In the genomic region with DNA sequence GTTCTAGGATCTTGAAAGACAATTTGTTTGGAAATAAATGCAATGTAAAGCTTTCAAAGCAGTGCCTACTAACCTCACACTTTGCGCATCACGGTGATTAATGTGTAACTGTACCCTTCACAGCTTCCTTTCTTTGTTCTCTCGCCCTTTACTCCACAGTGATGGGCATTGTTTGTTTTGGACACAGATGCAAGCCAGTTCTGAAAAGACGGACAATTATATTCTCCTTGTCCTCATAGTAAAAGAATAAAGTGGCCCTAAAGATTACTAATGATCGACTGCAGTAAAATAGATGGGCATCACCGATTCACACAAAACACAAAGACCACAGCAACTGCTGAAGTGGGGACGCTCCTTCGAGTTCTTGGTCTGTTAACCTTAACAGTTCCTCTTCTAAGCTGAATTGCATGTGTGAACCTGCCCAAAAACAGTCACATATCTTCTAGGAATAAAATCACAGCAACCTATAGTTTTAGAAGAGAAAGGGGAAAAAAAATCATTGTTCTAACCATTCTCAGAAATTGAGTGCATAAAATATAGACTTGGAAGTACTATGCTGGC, we compare ENCODE assay signal across 19 cellular contexts. TPM values are rescaled to one million over a fixed set of nuclear protein-coding genes. Genes with fewer than 3 reads are reported as not detected.
DNase-seq lines count a peak whose midpoint lies in the region; ATAC-seq and TF ChIP-seq lines count a peak whose summit lies in the region.
"Had no signal": no experiment of that assay in that cellular context is flagged by ENCODE, and none has a peak within 500 bp of the region (broad histone marks: within the 10 kb centered on the region; RNA-seq: fewer than 3 reads in every experiment).

No MANE protein-coding gene starts in this region.

- no peaks in the 10 kb centered on the region for H3K9me3 ChIP-seq in spleen
- H3K9me3 ChIP-seq: Caco-2, ovary had no signal

- no peaks in the 10 kb centered on the region for H3K27me3 Mint-ChIP-seq in stimulated activated naive B cell treated with anti-CD40 and anti-IgM and Interleukin-4, amounts not matched to agents 10 μg/mL and 1 μg/mL and 100 μg/mL, for 72 hours

- intact Hi-C loops in posterior cingulate gyrus (cut with DNase I) (no loop called here), spleen (cut with DNase I; ENCODE audit: low total_unique reads) (no loop called here)

- ATAC-seq in stimulated activated naive B cell treated with anti-CD40 and anti-IgM and Interleukin-4, amounts not matched to agents 10 μg/mL and 1 μg/mL and 100 μg/mL, for 72 hours (replicated peaks): peak; percentile 60 to 73

- peak overlapping the region in 2 of 8 donors; percentile 29 to 43 for H3K27ac ChIP-seq in spleen
- H3K27ac ChIP-seq: VCaP had no signal

- 61 to 74% (median 67%) methylated on average over 8 of the region's 8 CpGs for WGBS in spleen, 5 donors

- no peaks in the 10 kb centered on the region for H3K9me3 Mint-ChIP-seq in stimulated activated naive B cell treated with anti-CD40 and anti-IgM and Interleukin-4, amounts not matched to agents 10 μg/mL and 1 μg/mL and 100 μg/mL, for 72 hours
- H3K9me3 Mint-ChIP-seq: activated CD4-positive, alpha-beta memory T cell treated with anti-CD3 and anti-CD28 coated beads for 36 hours; activated naive CD4-positive, alpha-beta T cell treated with anti-CD3 and anti-CD28 coated beads, Interleukin-2, amount 10 ng/mL, durations not matched to agents 7 days and 5 days; T-helper 1 cell treated with Interleukin-12 subunit alpha and Interleukin-12 subunit beta and Interleukin-4 antibody, amounts not matched to agents 30 μg/mL and 1 μg/mL, for 36 hours had no signal

- peaks cover 0 to 43% (median 17%) of the 10 kb centered on the region in 6 donors for H3K4me1 ChIP-seq in spleen
- H3K4me1 ChIP-seq: Caco-2 had no signal

- TF ChIP-seq CTCF in spleen (IDR thresholded peaks at IDR 0.05 in 8 of 11, conservative IDR thresholded peaks at IDR 0.05 in 3 of 11): no peak

- DNase-seq in DMS53 treated with DMSO at 0.1 percent for 48 hours (lab: John Stamatoyannopoulos, UW; ENCODE audit: unreplicated experiment) (peak; percentile 32), NCI-H748 (lab: John Stamatoyannopoulos, UW; ENCODE audit: unreplicated experiment) (peak; percentile 95), kidney tubule cell (ENCODE audit: low spot score) (peak; percentile 30), posterior cingulate gyrus (no peak), spleen (no peak), G401 (ENCODE audit: low spot score) (no peak)
- DNase-seq in stimulated activated naive B cell treated with anti-CD40 and anti-IgM and Interleukin-4, amounts not matched to agents 10 μg/mL and 1 μg/mL and 100 μg/mL, for 72 hours: no peak
- no peak for DNase-seq in activated CD4-positive, alpha-beta T cell treated with anti-CD3 and anti-CD28 coated beads for 48 hours
- DNase-seq: activated CD4-positive, alpha-beta memory T cell treated with anti-CD3 and anti-CD28 coated beads for 36 hours; activated naive CD4-positive, alpha-beta T cell treated with anti-CD3 and anti-CD28 coated beads, Interleukin-2, amount 10 ng/mL, durations not matched to agents 7 days and 5 days; activated T-cell treated with anti-CD3 and anti-CD28 coated beads, Interleukin-2, amount 50 U/mL, for 1 hour; Caco-2; foreskin melanocyte; GDM1; left ventricle myocardium superior had no signal

- no peaks in the 10 kb centered on the region for H3K36me3 Mint-ChIP-seq in stimulated activated naive B cell treated with anti-CD40 and anti-IgM and Interleukin-4, amounts not matched to agents 10 μg/mL and 1 μg/mL and 100 μg/mL, for 72 hours
- H3K36me3 Mint-ChIP-seq: activated CD4-positive, alpha-beta memory T cell treated with anti-CD3 and anti-CD28 coated beads for 36 hours; activated naive CD4-positive, alpha-beta T cell treated with anti-CD3 and anti-CD28 coated beads, Interleukin-2, amount 10 ng/mL, durations not matched to agents 7 days and 5 days had no signal

- no peaks in the 10 kb centered on the region for H3K36me3 ChIP-seq in spleen
- H3K36me3 ChIP-seq: ovary had no signal

- H3K4me3 ChIP-seq in spleen: no peak overlapping the region
- H3K4me3 ChIP-seq: ovary had no signal

- no peak for TF ChIP-seq POLR2A in spleen (IDR thresholded peaks at IDR 0.05)

- H3K4me3 Mint-ChIP-seq in stimulated activated naive B cell treated with anti-CD40 and anti-IgM and Interleukin-4, amounts not matched to agents 10 μg/mL and 1 μg/mL and 100 μg/mL, for 72 hours: no peak overlapping the region
- H3K4me3 Mint-ChIP-seq: activated CD4-positive, alpha-beta memory T cell treated with anti-CD3 and anti-CD28 coated beads for 36 hours; activated naive CD4-positive, alpha-beta T cell treated with anti-CD3 and anti-CD28 coated beads, Interleukin-2, amount 10 ng/mL, durations not matched to agents 7 days and 5 days; T-helper 1 cell treated with Interleukin-12 subunit alpha and Interleukin-12 subunit beta and Interleukin-4 antibody, amounts not matched to agents 30 μg/mL and 1 μg/mL, for 36 hours had no signal

- in situ Hi-C loops in G401 (cut with HindIII; ENCODE audit: low sequenced_read_pairs): no loop called here

- no peak overlapping the region for H3K27ac Mint-ChIP-seq in stimulated activated naive B cell treated with anti-CD40 and anti-IgM and Interleukin-4, amounts not matched to agents 10 μg/mL and 1 μg/mL and 100 μg/mL, for 72 hours
- H3K27ac Mint-ChIP-seq: activated CD4-positive, alpha-beta memory T cell treated with anti-CD3 and anti-CD28 coated beads for 36 hours; activated naive CD4-positive, alpha-beta T cell treated with anti-CD3 and anti-CD28 coated beads, Interleukin-2, amount 10 ng/mL, durations not matched to agents 7 days and 5 days; T-helper 1 cell treated with Interleukin-12 subunit alpha and Interleukin-12 subunit beta and Interleukin-4 antibody, amounts not matched to agents 30 μg/mL and 1 μg/mL, for 36 hours had no signal

- H3K4me1 Mint-ChIP-seq in stimulated activated naive B cell treated with anti-CD40 and anti-IgM and Interleukin-4, amounts not matched to agents 10 μg/mL and 1 μg/mL and 100 μg/mL, for 72 hours: peaks cover 22 to 42% of the 10 kb centered on the region in 2 donors
- H3K4me1 Mint-ChIP-seq: activated naive CD4-positive, alpha-beta T cell treated with anti-CD3 and anti-CD28 coated beads, Interleukin-2, amount 10 ng/mL, durations not matched to agents 7 days and 5 days had no signal

- H3K27me3 ChIP-seq in spleen (replicated peaks in 1 of 7): no peaks in the 10 kb centered on the region
- H3K27me3 ChIP-seq: ovary had no signal

RNA-seq across cellular contexts. Expression of gene L3MBTL4, which starts 7.7 kb away (rescaled TPM):
- total RNA-seq in spleen: 10 to 100 TPM; 11.4 to 21.0 (median 13.4) TPM
- polyA plus RNA-seq in spleen: 1 to 10 TPM; 1.1 to 3.3 (median 2.1) TPM
- not detected in 2 replicates for total RNA-seq in G401 (2014; rRNA removed; shearing (Covaris generic))
- polyA plus RNA-seq: endothelial cell of umbilical vein had no signal

Comparison
In these comparisons a context has a peak if more than half of its experiments do, and no peak if none do; other contexts are left out.
1. DNase-seq: peak in DMS53 treated with DMSO at 0.1 percent for 48 hours (single experiment), NCI-H748 (single experiment) and kidney tubule cell (single experiment); none in stimulated activated naive B cell treated with anti-CD40 and anti-IgM and Interleukin-4, amounts not matched to agents 10 μg/mL and 1 μg/mL and 100 μg/mL, for 72 hours (single experiment), posterior cingulate gyrus (0 of 10), spleen (single experiment), G401 (single experiment) and activated CD4-positive, alpha-beta T cell treated with anti-CD3 and anti-CD28 coated beads for 48 hours (single experiment).
2. RNA of gene L3MBTL4, which starts 7.7 kb away (total RNA-seq): 11.4 to 21.0 TPM in spleen; not detected in G401; every median in the first group is over 10 times any median in the second.